ENCODE assay signal across 21 cellular contexts in the genomic region with DNA sequence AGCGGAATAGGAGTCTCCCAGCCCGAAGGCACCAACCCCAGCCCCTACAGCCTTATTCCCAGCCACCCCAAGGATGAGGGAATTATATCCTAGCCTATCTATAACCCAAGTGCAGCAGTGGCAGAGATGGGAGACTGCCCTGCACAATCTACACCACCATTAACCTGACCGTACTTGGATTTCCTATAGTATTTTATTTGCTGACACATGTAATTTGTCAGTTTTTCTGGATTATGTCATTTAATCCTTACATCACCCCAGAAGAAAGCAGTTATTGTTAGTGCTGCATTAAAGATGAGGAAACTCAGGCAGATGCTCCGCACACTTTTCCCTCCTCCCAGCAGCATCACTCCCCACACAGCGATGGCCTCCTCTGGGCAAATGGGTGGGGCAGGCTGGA. TPM values are rescaled to one million over a fixed set of nuclear protein-coding genes. Genes with fewer than 3 reads are reported as not detected.
"Had no signal": no experiment of that assay in that cellular context is flagged by ENCODE, and none has a peak within 500 bp of the region (broad histone marks: within the 10 kb centered on the region; RNA-seq: fewer than 3 reads in every experiment).

No MANE protein-coding gene starts in this region.

- H3K4me1 ChIP-seq: ascending aorta, breast epithelium, colonic mucosa had no signal

- H3K36me3 ChIP-seq: ascending aorta, breast epithelium, cardiac muscle cell, colonic mucosa had no signal

- H3K27me3 ChIP-seq: ascending aorta, breast epithelium, cardiac muscle cell, colonic mucosa had no signal

- FAIRE-seq: endometrium, frontal cortex had no signal

- DNase-seq: activated CD4-positive, alpha-beta T cell treated with anti-CD3 and anti-CD28 coated beads, Interleukin-2, amount 50 U/mL, for 4 hours; activated CD4-positive, CD25-positive, alpha-beta regulatory T cell; activated CD4-positive, CD25-positive, alpha-beta regulatory T cell treated with anti-CD3 and anti-CD28 coated beads, Interleukin-2, amount 50 U/mL, for 72 hours; activated CD8-positive, alpha-beta memory T cell treated with anti-CD3 and anti-CD28 coated beads, Interleukin-2, amount 50 U/mL, for 48 hours; activated gamma-delta T cell; activated naive CD4-positive, alpha-beta T cell; activated naive CD8-positive, alpha-beta T cell treated with anti-CD3 and anti-CD28 coated beads, Interleukin-2, amount 10 ng/mL, durations not matched to agents 7 days and 5 days; activated T-cell treated with anti-CD3 and anti-CD28 coated beads for 4 hours; activated T-cell treated with anti-CD3 and anti-CD28 coated beads, Interleukin-2, amount 50 U/mL, for 24 hours; activated T-cell treated with anti-CD3 and anti-CD28 coated beads, Interleukin-2, amount 50 U/mL, for 72 hours; central memory CD4-positive, alpha-beta T cell; cerebellar nuclear complex; effector CD8-positive, alpha-beta T cell; foreskin fibroblast had no signal

- H3K27ac ChIP-seq: ascending aorta, breast epithelium, cardiac muscle cell, colonic mucosa, epithelial cell of prostate had no signal

- H3K4me3 ChIP-seq: ascending aorta, breast epithelium, cardiac muscle cell, colonic mucosa had no signal

- H3K9me3 ChIP-seq: ascending aorta, breast epithelium, colonic mucosa had no signal

RNA-seq across cellular contexts. Expression of gene BFSP1, which starts 6.0 kb away (rescaled TPM):
- total RNA-seq: ascending aorta had no signal
